ENCODE assay signal across 1 cellular context in the genomic region with DNA sequence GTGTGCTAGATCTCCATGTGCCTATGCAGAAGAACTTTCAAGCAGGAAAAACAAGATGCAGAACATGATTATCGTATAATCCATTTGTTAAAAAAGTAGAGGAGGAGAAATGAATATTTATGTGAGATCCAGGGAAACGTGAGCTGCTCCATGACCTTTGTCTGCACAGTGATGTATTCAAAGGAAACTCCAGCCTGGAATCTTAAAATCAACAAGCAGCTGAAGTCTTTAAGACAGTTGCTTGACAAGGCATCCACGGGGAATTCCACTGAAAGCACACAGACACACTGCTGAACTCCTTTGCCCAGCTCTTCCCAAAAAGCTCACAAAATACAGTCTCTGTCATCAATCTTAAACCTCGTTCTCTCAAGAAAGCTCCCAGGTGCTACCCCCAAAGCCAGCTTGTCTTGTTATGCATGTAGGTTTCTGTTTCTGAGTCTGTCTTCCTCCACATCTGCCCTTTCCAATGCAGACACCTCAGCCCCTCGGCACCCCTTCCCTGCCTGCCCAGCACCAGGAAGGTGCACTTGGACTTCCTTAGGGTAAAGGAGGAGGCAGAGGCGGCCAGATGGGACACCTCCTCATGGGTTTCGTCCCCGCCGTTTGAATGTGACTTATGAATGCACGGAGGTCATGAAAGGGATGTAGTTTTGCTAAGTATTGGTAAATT.
TF ChIP-seq lines count a peak whose summit lies in the region.

No MANE protein-coding gene starts in this region.

TF ChIP-seq in WTC11, 78 proteins besides CTCF, POLR2A, EP300 and RAD21 (continued from another document):
- TF ChIP-seq CREB1 (CRISPR knock-in tag; IDR thresholded peaks at IDR 0.05) (no peak), TEAD1 (CRISPR knock-in tag; IDR thresholded peaks at IDR 0.05) (no peak), CREM (CRISPR knock-in tag; IDR thresholded peaks at IDR 0.05) (no peak), NFE2L1 (CRISPR knock-in tag; IDR thresholded peaks at IDR 0.05) (no peak)
- TF ChIP-seq, protein P1, sequence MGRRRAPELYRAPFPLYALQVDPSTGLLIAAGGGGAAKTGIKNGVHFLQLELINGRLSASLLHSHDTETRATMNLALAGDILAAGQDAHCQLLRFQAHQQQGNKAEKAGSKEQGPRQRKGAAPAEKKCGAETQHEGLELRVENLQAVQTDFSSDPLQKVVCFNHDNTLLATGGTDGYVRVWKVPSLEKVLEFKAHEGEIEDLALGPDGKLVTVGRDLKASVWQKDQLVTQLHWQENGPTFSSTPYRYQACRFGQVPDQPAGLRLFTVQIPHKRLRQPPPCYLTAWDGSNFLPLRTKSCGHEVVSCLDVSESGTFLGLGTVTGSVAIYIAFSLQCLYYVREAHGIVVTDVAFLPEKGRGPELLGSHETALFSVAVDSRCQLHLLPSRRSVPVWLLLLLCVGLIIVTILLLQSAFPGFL (CRISPR knock-in tag; IDR thresholded peaks at IDR 0.05; ENCODE audit: borderline replicate concordance), result no peak
- TF ChIP-seq, protein P2, sequence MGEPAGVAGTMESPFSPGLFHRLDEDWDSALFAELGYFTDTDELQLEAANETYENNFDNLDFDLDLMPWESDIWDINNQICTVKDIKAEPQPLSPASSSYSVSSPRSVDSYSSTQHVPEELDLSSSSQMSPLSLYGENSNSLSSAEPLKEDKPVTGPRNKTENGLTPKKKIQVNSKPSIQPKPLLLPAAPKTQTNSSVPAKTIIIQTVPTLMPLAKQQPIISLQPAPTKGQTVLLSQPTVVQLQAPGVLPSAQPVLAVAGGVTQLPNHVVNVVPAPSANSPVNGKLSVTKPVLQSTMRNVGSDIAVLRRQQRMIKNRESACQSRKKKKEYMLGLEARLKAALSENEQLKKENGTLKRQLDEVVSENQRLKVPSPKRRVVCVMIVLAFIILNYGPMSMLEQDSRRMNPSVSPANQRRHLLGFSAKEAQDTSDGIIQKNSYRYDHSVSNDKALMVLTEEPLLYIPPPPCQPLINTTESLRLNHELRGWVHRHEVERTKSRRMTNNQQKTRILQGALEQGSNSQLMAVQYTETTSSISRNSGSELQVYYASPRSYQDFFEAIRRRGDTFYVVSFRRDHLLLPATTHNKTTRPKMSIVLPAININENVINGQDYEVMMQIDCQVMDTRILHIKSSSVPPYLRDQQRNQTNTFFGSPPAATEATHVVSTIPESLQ (CRISPR knock-in tag; IDR thresholded peaks at IDR 0.05), result no peak
